ENCODE assay signal across 8 cellular contexts in genomic region chr2:184611221-184612085, GRCh38. TPM values are rescaled to one million over a fixed set of nuclear protein-coding genes. Genes with fewer than 3 reads are reported as not detected.
DNase-seq lines count a peak whose midpoint lies in the region; ATAC-seq, FAIRE-seq and TF ChIP-seq lines count a peak whose summit lies in the region.

No MANE protein-coding gene starts in this region.

- H3K36me3 Mint-ChIP-seq in glutamatergic neuron (ENCODE audit: unreplicated experiment) = peaks cover 9% of the 10 kb centered on the region

- H3K27ac Mint-ChIP-seq in glutamatergic neuron (ENCODE audit: unreplicated experiment) = no peak overlapping the region

- FAIRE-seq in RCC 7860 (lab: Jason Lieb, UNC) = peak; percentile 74

- TF ChIP-seq CTCF in glutamatergic neuron (IDR thresholded peaks at IDR 0.05; ENCODE audit: partially characterized antibody, unreplicated experiment) = peak; percentile 79

- peak; percentile 2 for DNase-seq in AG08395 (ENCODE audit: low spot score)
- no peak for DNase-seq in RCC 7860 (ENCODE audit: low spot score)
- DNase-seq in glutamatergic neuron = no peak
- no peak for DNase-seq in NCI-H128 (lab: John Stamatoyannopoulos, UW; ENCODE audit: unreplicated experiment)
- DNase-seq in stimulated activated CD4-positive, alpha-beta T cell treated with anti-CD3 and anti-CD28 coated beads, Interleukin-4, amount 100 ng/mL, for 24 hours = no peak
- no peak for DNase-seq in activated CD4-positive, CD25-positive, alpha-beta regulatory T cell treated with anti-CD3 and anti-CD28 coated beads, Interleukin-2, amount 50 U/mL, for 72 hours

- ATAC-seq in GM21529 (IDR thresholded peaks at IDR 0.05; ENCODE audit: unreplicated experiment) (peak; percentile 65), GM18858 (IDR thresholded peaks at IDR 0.05; ENCODE audit: unreplicated experiment) (no peak)

- H3K4me3 Mint-ChIP-seq in glutamatergic neuron (ENCODE audit: unreplicated experiment) = no peak overlapping the region

- no peaks in the 10 kb centered on the region for H3K4me1 Mint-ChIP-seq in glutamatergic neuron (ENCODE audit: low read depth, unreplicated experiment)

- no peaks in the 10 kb centered on the region for H3K27me3 Mint-ChIP-seq in glutamatergic neuron (ENCODE audit: unreplicated experiment)

- peaks cover 1% of the 10 kb centered on the region for H3K9me3 Mint-ChIP-seq in glutamatergic neuron (ENCODE audit: unreplicated experiment)

RNA-seq across cellular contexts. Expression of gene ZNF804A, which starts 13.1 kb away (rescaled TPM):
- total RNA-seq in glutamatergic neuron (ENCODE audit: unreplicated experiment) = 23.1 TPM
